8 cellular contexts compared by ENCODE assay signal in the genomic region with DNA sequence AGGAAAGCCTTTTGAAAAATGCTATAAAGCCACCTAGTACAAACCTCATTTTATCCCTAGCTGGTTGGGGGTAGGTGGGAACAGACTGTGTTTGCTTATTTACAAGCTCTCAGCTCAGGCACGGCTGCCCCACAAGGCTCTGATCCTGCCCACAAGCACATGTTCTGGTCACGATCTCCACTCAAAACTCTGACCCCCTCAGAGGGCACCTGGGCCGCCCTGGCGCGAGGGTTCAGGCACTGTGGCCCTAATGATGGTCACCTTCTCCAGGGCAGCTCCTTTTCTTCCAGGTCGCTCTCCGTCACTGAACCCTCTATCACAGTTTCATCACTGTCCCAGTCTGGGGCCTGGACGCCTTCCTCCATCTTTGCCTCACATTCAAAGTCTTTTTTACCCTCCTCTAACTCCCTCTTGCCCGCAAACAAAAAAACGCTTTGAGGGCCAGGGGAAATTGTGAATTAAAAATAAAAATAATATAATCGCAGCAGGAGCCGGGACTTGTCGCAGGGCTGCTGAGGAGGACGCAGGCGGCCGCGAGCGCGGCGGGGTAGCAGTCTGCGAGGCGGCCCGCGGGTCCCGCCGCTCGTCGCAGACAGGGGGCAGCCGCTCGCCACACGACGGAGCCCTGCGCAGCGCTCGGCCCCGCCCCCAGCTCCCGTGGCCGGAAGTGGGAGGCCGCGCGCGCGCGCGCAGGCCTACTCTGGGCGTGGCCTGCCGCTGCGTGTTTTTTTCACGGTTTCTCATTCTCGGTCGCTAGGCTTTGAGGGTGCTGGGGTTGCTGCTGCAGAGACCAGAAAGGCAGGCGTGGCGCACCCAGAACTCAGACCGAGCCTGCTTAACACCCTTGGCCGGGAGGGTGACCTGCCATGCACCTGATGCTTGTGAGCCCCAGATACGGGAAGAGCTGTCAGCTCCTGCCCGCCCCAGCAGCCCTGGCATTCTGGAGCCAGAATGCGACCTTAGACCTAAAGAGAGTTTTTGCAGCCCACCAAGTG. TPM values are rescaled to one million over a fixed set of nuclear protein-coding genes. Genes with fewer than 3 reads are reported as not detected.
DNase-seq lines count a peak whose midpoint lies in the region; ATAC-seq and TF ChIP-seq lines count a peak whose summit lies in the region.

A gene with protein sequence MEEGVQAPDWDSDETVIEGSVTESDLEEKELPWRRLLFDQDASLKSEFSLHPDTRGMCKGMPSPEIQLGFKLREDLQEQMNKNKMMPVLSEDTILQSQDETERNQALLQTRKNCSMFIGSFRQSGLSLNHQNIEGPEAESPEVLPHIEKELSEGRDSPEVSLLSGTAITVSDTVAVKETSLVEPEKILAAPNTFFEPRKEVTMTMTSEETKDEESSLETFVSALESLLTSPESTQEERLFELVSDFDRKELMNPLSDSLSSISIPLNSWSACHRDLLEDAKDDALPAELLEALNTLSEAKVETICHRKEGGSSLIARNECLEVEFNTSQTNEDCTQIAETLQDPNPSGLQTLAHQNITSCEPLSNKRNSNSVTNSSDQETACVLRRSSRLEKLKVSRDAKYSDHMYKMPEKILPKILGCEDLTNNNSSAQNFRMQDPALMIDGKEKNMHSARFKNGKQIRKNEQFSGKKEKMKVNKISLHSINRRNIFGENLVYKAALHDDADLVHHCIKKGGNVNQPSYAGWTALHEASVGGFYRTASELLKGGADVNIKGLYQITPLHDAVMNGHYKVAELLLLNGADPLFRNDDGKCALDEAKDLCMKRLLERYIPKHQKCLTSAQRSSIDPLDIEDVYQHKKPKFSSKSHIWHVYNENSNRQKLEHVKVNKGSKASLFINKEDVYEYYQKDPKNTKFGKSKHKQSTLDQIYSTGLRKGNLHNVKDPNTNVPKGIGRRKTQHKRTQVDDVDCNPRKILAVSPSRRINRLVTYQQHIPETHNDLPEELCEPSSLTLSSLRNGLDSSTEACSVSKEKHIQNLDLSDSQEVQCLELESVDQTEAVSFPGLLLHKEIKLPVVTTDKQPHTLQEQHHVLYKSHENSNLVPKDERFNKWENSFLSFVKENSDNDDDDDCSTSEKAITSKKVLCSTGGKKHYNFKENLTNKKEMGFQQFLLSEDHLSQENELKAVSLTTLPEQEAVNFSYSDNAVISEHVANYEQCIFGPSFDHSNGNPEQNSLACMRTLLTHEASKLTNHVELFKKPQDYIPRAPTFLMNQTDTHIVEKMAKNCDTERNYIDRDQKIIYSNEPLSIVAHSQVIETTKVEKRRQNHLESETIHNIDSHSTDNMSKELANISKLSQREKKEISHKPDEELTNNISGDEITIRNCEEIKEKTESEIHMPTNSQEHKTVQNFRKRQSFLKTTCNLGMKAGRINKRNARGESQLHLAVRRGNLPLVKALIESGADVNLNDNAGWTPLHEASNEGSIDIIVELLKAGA (N-terminal part only) (minus strand): TSS at position 557 of the 995 bp plus-strand sequence. CDS start 192 bp downstream, at position 365.

- no peaks in the 10 kb centered on the region for H3K79me2 ChIP-seq in OCI-LY7 (ENCODE audit: insufficient read depth, low read depth, low read length)

- H3K9me3 ChIP-seq in HUES64 (ENCODE audit: insufficient read depth, low read depth, low read length) (no peaks in the 10 kb centered on the region), OCI-LY7 (ENCODE audit: low read length) (no peaks in the 10 kb centered on the region), muscle layer of duodenum (ENCODE audit: control insufficient read depth in 1 of 2, low read length in 2 of 2) (no peaks in the 10 kb centered on the region)

- no peaks in the 10 kb centered on the region for H4K20me1 ChIP-seq in OCI-LY7 (ENCODE audit: insufficient read depth, low read length)

- H3K36me3 ChIP-seq in HUES64 (ENCODE audit: insufficient read depth, low read length) (no peaks in the 10 kb centered on the region), OCI-LY7 (ENCODE audit: insufficient read depth, low read length) (no peaks in the 10 kb centered on the region), muscle layer of duodenum (ENCODE audit: control insufficient read depth in 1 of 2, insufficient read depth in 2 of 2, low read length in 2 of 2) (no peaks in the 10 kb centered on the region)

- H3K4me3 Mint-ChIP-seq in activated T-cell treated with anti-CD3 and anti-CD28 coated beads, Interleukin-2, amount 50 U/mL, for 24 hours, result peak within 1 kb of the TSS; percentile 89

- POLR2A ChIA-PET in OCI-LY7 (lab: Charles Lee), result interaction anchor here (0.6 to 2.2 kb wide), 13 partner anchors 11 to 929 kb away, joined by 3 to 12 read pairs (median 4); partner anchors contain the start of gene HMGCR

- peak within 1 kb of the TSS; percentile 94 for H2AFZ ChIP-seq in OCI-LY7 (ENCODE audit: low read length)

- peak; percentile 73 for TF ChIP-seq CTCF in OCI-LY7 (conservative IDR thresholded peaks at IDR 0.05; ENCODE audit: low read length)

- no peaks in the 10 kb centered on the region for H3K27me3 Mint-ChIP-seq in activated T-cell treated with anti-CD3 and anti-CD28 coated beads, Interleukin-2, amount 50 U/mL, for 24 hours

- peak within 1 kb of the TSS; percentile 75 for H3K4me3 ChIP-seq in HUES64 (ENCODE audit: low read length)
- peak within 1 kb of the TSS; percentile 69 for H3K4me3 ChIP-seq in OCI-LY7 (ENCODE audit: low read depth, low read length, poor library complexity, severe bottlenecking)
- peak within 1 kb of the TSS; percentile 86 to 90 for H3K4me3 ChIP-seq in muscle layer of duodenum (ENCODE audit: low read depth in 1 of 2, low read length in 2 of 2)

- H3K9ac ChIP-seq in HUES64 (ENCODE audit: low read depth, low read length), result peak within 1 kb of the TSS; percentile 69

- WGBS in HUES64, result 45% methylated on average over 58 of the region's 58 CpGs

- 0 out of 2 replicates have a peak within 1 kb of the TSS, but pooled peaks have one; percentile 3 for H3K27ac ChIP-seq in HUES64 (ENCODE audit: low read depth, low read length)
- H3K27ac ChIP-seq in OCI-LY7 (ENCODE audit: low read depth, low read length, poor library complexity, severe bottlenecking), result no peak within 1 kb of the TSS
- peak within 1 kb of the TSS; percentile 65 for H3K27ac ChIP-seq in muscle layer of duodenum (ENCODE audit: low read length)

- H3K4me1 ChIP-seq in HUES64 (ENCODE audit: insufficient read depth, low read length) (peaks cover 21% of the 10 kb centered on the region), OCI-LY7 (ENCODE audit: insufficient read depth, low read length, poor library complexity, severe bottlenecking) (peaks cover 5% of the 10 kb centered on the region), muscle layer of duodenum (ENCODE audit: control insufficient read depth in 1 of 2, insufficient read depth in 2 of 2, low read length in 2 of 2) (peaks cover 0 to 6% of the 10 kb centered on the region in 2 donors)

- CTCF ChIA-PET in OCI-LY7 (lab: Charles Lee; ENCODE audit: unreplicated experiment), result interaction anchor here (1.0 to 1.3 kb wide), 2 partner anchors 100 to 444 kb away, joined by 3 read pairs; no protein-coding TSS in a partner anchor

- peaks cover 20% of the 10 kb centered on the region for H3K4me1 Mint-ChIP-seq in activated T-cell treated with anti-CD3 and anti-CD28 coated beads, Interleukin-2, amount 50 U/mL, for 24 hours (ENCODE audit: low read depth)

- peak within 1 kb of the TSS; percentile 99 for H3K27ac Mint-ChIP-seq in activated T-cell treated with anti-CD3 and anti-CD28 coated beads, Interleukin-2, amount 50 U/mL, for 24 hours

- no peaks in the 10 kb centered on the region for H3K9me3 Mint-ChIP-seq in activated T-cell treated with anti-CD3 and anti-CD28 coated beads, Interleukin-2, amount 50 U/mL, for 24 hours

- peak within 1 kb of the TSS; percentile 75 for H3K4me2 ChIP-seq in OCI-LY7 (ENCODE audit: low read length)

- intact Hi-C loops in OCI-LY7 (cut with micrococcal nuclease; ENCODE audit: unreplicated experiment), result loop anchor here (2.0 to 5.0 kb wide), 4 partner anchors 101 to 1346 kb away; partner anchors contain the start of gene HMGCR

- BruUV-seq in OCI-LY7 (replicated peaks; lab: Mats Ljungman, UMichigan), result TSS peak; percentile 69

- H3K9me2 ChIP-seq in OCI-LY7 (ENCODE audit: insufficient read depth, low read length), result no peaks in the 10 kb centered on the region

- peak; percentile 94 for ATAC-seq in GM21447 (IDR thresholded peaks at IDR 0.05; ENCODE audit: unreplicated experiment)
- ATAC-seq in esophagus mucosa, result peak; percentile 99

- peak; percentile 10 for DNase-seq in DMS153 (lab: John Stamatoyannopoulos, UW)
- DNase-seq in OCI-LY7 (ENCODE audit: low spot score), result peak; percentile 77
- peak; percentile 93 for DNase-seq in activated T-cell treated with anti-CD3 and anti-CD28 coated beads, Interleukin-2, amount 50 U/mL, for 24 hours
- peak; percentile 72 for DNase-seq in stimulated activated CD8-positive, alpha-beta memory T cell treated with anti-CD3 and anti-CD28 coated beads, Interleukin-7, amount 100 ng/mL, for 24 hours (ENCODE audit: low read depth)

- H3K27me3 ChIP-seq in HUES64 (ENCODE audit: insufficient read depth, low read length) (no peaks in the 10 kb centered on the region), muscle layer of duodenum (ENCODE audit: low read depth, low read length) (no peaks in the 10 kb centered on the region)

- peaks cover 5% of the 10 kb centered on the region for H3K36me3 Mint-ChIP-seq in activated T-cell treated with anti-CD3 and anti-CD28 coated beads, Interleukin-2, amount 50 U/mL, for 24 hours (ENCODE audit: low read depth)

RNA-seq across cellular contexts. Expression of the gene that starts here (rescaled TPM):
- 0.15 TPM for polyA plus RNA-seq in HUES64 (2013, experiment 1 of 2)
- polyA plus RNA-seq in HUES64 (2013, experiment 2 of 2), result 0.13 TPM
- total RNA-seq in OCI-LY7 (2014; rRNA removed; shearing (Covaris generic)), result not detected in 2 replicates
- total RNA-seq in OCI-LY7 (2022) (0.13 TPM in 1 of 2 replicates, not detected in the other), esophagus mucosa (0.32 TPM)

Comparison
In these comparisons a context has a peak if more than half of its experiments do, and no peak if none do; other contexts are left out.
1. Peak in DNase-seq, H3K4me3 ChIP-seq and H3K4me2 ChIP-seq in OCI-LY7; RNA of the gene not detected or under 1 TPM.
2. Peak in ATAC-seq in esophagus mucosa; RNA of the gene not detected or under 1 TPM.
3. DNase-seq: peak in every context shown above with its lines; median percentile 93 in activated T-cell treated with anti-CD3 and anti-CD28 coated beads, Interleukin-2, amount 50 U/mL, for 24 hours; 77 in OCI-LY7; 72 in stimulated activated CD8-positive, alpha-beta memory T cell treated with anti-CD3 and anti-CD28 coated beads, Interleukin-7, amount 100 ng/mL, for 24 hours; 10 in DMS153.